ENCODE assay signal across 8 cellular contexts in genomic region chr10:124916585-124917167, GRCh38. TPM values are rescaled to one million over a fixed set of nuclear protein-coding genes. Genes with fewer than 3 reads are reported as not detected.
DNase-seq lines count a peak whose midpoint lies in the region; ATAC-seq and TF ChIP-seq lines count a peak whose summit lies in the region.

No MANE protein-coding gene starts in this region.

- peak overlapping the region; percentile 96 for H3K27ac Mint-ChIP-seq in T-cell

- H3K27me3 ChIP-seq in left ventricle myocardium inferior (ENCODE audit: low read depth), result no peaks in the 10 kb centered on the region
- H3K27me3 ChIP-seq in upper lobe of right lung, result no peaks in the 10 kb centered on the region

- no peaks in the 10 kb centered on the region for H3K36me3 ChIP-seq in left ventricle myocardium inferior
- H3K36me3 ChIP-seq in upper lobe of right lung, result no peaks in the 10 kb centered on the region

- H3K9me3 ChIP-seq in left ventricle myocardium inferior (replicated peaks) (no peaks in the 10 kb centered on the region), upper lobe of right lung (no peaks in the 10 kb centered on the region)

- peaks cover 4% of the 10 kb centered on the region for H3K36me3 Mint-ChIP-seq in T-cell

- POLR2A ChIA-PET in T-cell (lab: Charles Lee), result interaction anchor here (0.5 to 1.3 kb wide), 3 partner anchors 10 to 115 kb away, joined by 4 to 9 read pairs (median 4); partner anchors contain the start of gene ABRAXAS2 (in 1 of the 2)

- peaks cover 40 to 42% (median 40%) of the 10 kb centered on the region in 3 donors for H3K4me1 Mint-ChIP-seq in T-cell

- H3K27me3 Mint-ChIP-seq in T-cell, result peaks cover 0 to 2% of the 10 kb centered on the region in 2 donors

- DNase-seq in GM13976 (ENCODE audit: low spot score) (peak; percentile 99), NCI-H1436 (lab: John Stamatoyannopoulos, UW) (peak; percentile 99), T-cell (peak; percentile 88 to 98 (median 95)), amniotic stem cell (lab: John Stamatoyannopoulos, UW) (peak; percentile 97), left ventricle myocardium inferior (peak; percentile 99), posterior vena cava (ENCODE audit: low spot score) (peak; percentile 100), upper lobe of right lung (peak; percentile 99)

- peaks cover 54% of the 10 kb centered on the region for H3K4me1 ChIP-seq in left ventricle myocardium inferior
- peaks cover 33% of the 10 kb centered on the region for H3K4me1 ChIP-seq in upper lobe of right lung

- in situ Hi-C loops in GM13976 (cut with MboI; ENCODE audit: low sequenced_read_pairs, unreplicated experiment), result no loop called here

- TF ChIP-seq CTCF in GM13976 (IDR thresholded peaks at IDR 0.05; ENCODE audit: borderline replicate concordance, control extremely low read depth, extremely low read depth, insufficient read depth, missing control alignments), result peak; percentile 1
- TF ChIP-seq CTCF in left ventricle myocardium inferior (IDR thresholded peaks at IDR 0.05; ENCODE audit: borderline replicate concordance), result no peak
- TF ChIP-seq CTCF in upper lobe of right lung (IDR thresholded peaks at IDR 0.05), result no peak

- CTCF ChIA-PET in T-cell (lab: Charles Lee), result interaction anchor here in 1 of 2 donors (0.6 to 0.8 kb wide), 2 partner anchors 34 to 198 kb away, joined by 3 read pairs; no protein-coding TSS in a partner anchor

- peak overlapping the region; percentile 86 to 92 (median 89) for H3K4me3 Mint-ChIP-seq in T-cell

- H3K9me3 Mint-ChIP-seq in T-cell, result no peaks in the 10 kb centered on the region

- H3K4me3 ChIP-seq in left ventricle myocardium inferior, result peak overlapping the region; percentile 92
- H3K4me3 ChIP-seq in upper lobe of right lung, result peak overlapping the region; percentile 71

- intact Hi-C loops in left ventricle myocardium inferior (cut with micrococcal nuclease), result no loop called here
- intact Hi-C loops in posterior vena cava (cut with DNase I), result no loop called here
- intact Hi-C loops in upper lobe of right lung (cut with DNase I), result no loop called here

- H3K27ac ChIP-seq in left ventricle myocardium inferior (replicated peaks), result peak overlapping the region; percentile 98
- peak overlapping the region; percentile 94 for H3K27ac ChIP-seq in upper lobe of right lung

- ATAC-seq in HG02840 (IDR thresholded peaks at IDR 0.05; ENCODE audit: low FRiP score, unreplicated experiment) (peak; percentile 93), T-cell (replicated peaks in 1 of 4) (peak; percentile 91 to 94 (median 93)), upper lobe of right lung (peak; percentile 98)

RNA-seq across cellular contexts. Expression of gene ZRANB1, which starts 25.2 kb away (rescaled TPM):
- total RNA-seq in T-cell (10 to 100 TPM; 18.5 to 21.4 (median 19.1) TPM), left ventricle myocardium inferior (25.3 TPM), posterior vena cava (10 to 100 TPM; 19.8 to 26.9 TPM), upper lobe of right lung (20.5 TPM)

Comparison
In these comparisons a context has a peak if more than half of its experiments do, and no peak if none do; other contexts are left out.
1. Peak in every context shown above with its lines: DNase-seq, ATAC-seq, H3K4me3 ChIP-seq and H3K27ac ChIP-seq.